16 cellular contexts compared by ENCODE assay signal in genomic region chr3:180335056-180335455, GRCh38.
DNase-seq lines count a peak whose midpoint lies in the region; ATAC-seq and FAIRE-seq lines count a peak whose summit lies in the region.
"Had no signal": no experiment of that assay in that cellular context is flagged by ENCODE, and none has a peak within 500 bp of the region (broad histone marks: within the 10 kb centered on the region; RNA-seq: fewer than 3 reads in every experiment).

No MANE protein-coding gene starts in this region.

- H3K27ac ChIP-seq in caudate nucleus (ENCODE audit: low read depth, low read length) (no peak overlapping the region), layer of hippocampus (ENCODE audit: low read depth, low read length) (peak overlapping the region; percentile 25)
- H3K27ac ChIP-seq: C4-2B, GM23248 had no signal

- FAIRE-seq in GM19239 (lab: Jason Lieb, UNC): no peak
- FAIRE-seq: GM12878, GM18507, H54 had no signal

- no peaks in the 10 kb centered on the region for H3K27me3 ChIP-seq in layer of hippocampus (ENCODE audit: control insufficient read depth, insufficient read depth, low read length)
- H3K27me3 ChIP-seq: BE2C had no signal

- ATAC-seq in HG03139 (IDR thresholded peaks at IDR 0.05; ENCODE audit: unreplicated experiment) (no peak), HG02884 (IDR thresholded peaks at IDR 0.05; ENCODE audit: unreplicated experiment) (no peak)
- ATAC-seq: GM12878, HCT116 had no signal

- DNase-seq in caudate nucleus (lab: John Stamatoyannopoulos, UW): peak in 31 of 61 donors; percentile 0 to 45 (median 9)
- DNase-seq in occipital lobe (lab: John Stamatoyannopoulos, UW): peak; percentile 3
- DNase-seq in SKM-1 treated with dmso at 0.1 percent for 144 hours (lab: John Stamatoyannopoulos, UW; ENCODE audit: unreplicated experiment): no peak
- DNase-seq in GM19239 (ENCODE audit: insufficient read length, low spot score): no peak
- DNase-seq: BE2C; CD4-positive, alpha-beta memory T cell; DMS79; GM23248 had no signal

Comparison
In these comparisons a context has a peak if more than half of its experiments do, and no peak if none do; other contexts are left out.
1. DNase-seq: peak in caudate nucleus (31 of 61) and occipital lobe (single experiment); none in SKM-1 treated with dmso at 0.1 percent for 144 hours (single experiment) and GM19239 (single experiment).